ENCODE assay signal across 20 cellular contexts in genomic region chr7:77529279-77529678, GRCh38. TPM values are rescaled to one million over a fixed set of nuclear protein-coding genes. Genes with fewer than 3 reads are reported as not detected.
DNase-seq lines count a peak whose midpoint lies in the region; ATAC-seq, FAIRE-seq and TF ChIP-seq lines count a peak whose summit lies in the region.
"Had no signal": no experiment of that assay in that cellular context is flagged by ENCODE, and none has a peak within 500 bp of the region (broad histone marks: within the 10 kb centered on the region; RNA-seq: fewer than 3 reads in every experiment).

No MANE protein-coding gene starts in this region.

- no peaks in the 10 kb centered on the region for H3K27me3 ChIP-seq in foreskin keratinocyte
- H3K27me3 ChIP-seq: BLaER1 treated with 17β-estradiol and CSF1 and Interleukin-3, amounts not matched to agents 10 nM and 100 nM; MG63 had no signal

- H3K4me1 ChIP-seq in foreskin keratinocyte, result peaks cover 19% of the 10 kb centered on the region

- TF ChIP-seq CTCF in foreskin keratinocyte (conservative IDR thresholded peaks at IDR 0.05), result no peak

- FAIRE-seq in GM12891 (lab: Jason Lieb, UNC), result peak; percentile 76
- FAIRE-seq: A204.1, D721Med, GM12892, H1 had no signal

- peak; percentile 13 for DNase-seq in NCI-H1436 treated with DMSO at 0.1 percent for 48 hours (lab: John Stamatoyannopoulos, UW)
- DNase-seq in NCI-H1436 (lab: John Stamatoyannopoulos, UW), result no peak
- DNase-seq in GM12891 (ENCODE audit: insufficient read length, low spot score), result no peak
- DNase-seq in NCI-H69 (lab: John Stamatoyannopoulos, UW), result peak; percentile 69
- DNase-seq in foreskin keratinocyte, result no peak
- no peak for DNase-seq in mucosa of gallbladder (ENCODE audit: low spot score)
- no peak for DNase-seq in DMS153 treated with DMSO at 0.1 percent for 48 hours (lab: John Stamatoyannopoulos, UW; ENCODE audit: unreplicated experiment)
- DNase-seq: CD8-positive, alpha-beta memory T cell; GF-D8; MG63; NCI-H2171; NCI-H446; NCI-H774; SHP77 had no signal

- ATAC-seq in foreskin keratinocyte, result no peak
- ATAC-seq: SK-N-SH treated with all-trans-retinoic acid at 6 μM for 48 hours had no signal

- H3K27ac ChIP-seq in foreskin keratinocyte, result peak overlapping the region; percentile 83
- H3K27ac ChIP-seq: BLaER1 treated with 17β-estradiol and CSF1 and Interleukin-3, amounts not matched to agents 10 nM and 100 nM had no signal

- TF ChIP-seq POLR2A in GM12891 (IDR thresholded peaks at IDR 0.05; ENCODE audit: low read depth, low read length), result no peak

TF ChIP-seq in GM12891, 5 proteins besides CTCF, POLR2A, EP300 and RAD21:
- TF ChIP-seq PAX5 (IDR thresholded peaks at IDR 0.05; ENCODE audit: insufficient read depth, low read length, severe bottlenecking) (no peak), SPI1 (IDR thresholded peaks at IDR 0.05; ENCODE audit: low read depth, low read length) (no peak), TAF1 (IDR thresholded peaks at IDR 0.05; ENCODE audit: low read depth, low read length) (no peak), POU2F2 (IDR thresholded peaks at IDR 0.05; ENCODE audit: low read depth, low read length) (no peak), POLR2AphosphoS5 (IDR thresholded peaks at IDR 0.05; ENCODE audit: low read depth, low read length) (no peak)

RNA-seq across cellular contexts. Expression of gene PTPN12, which starts 7.8 kb away (rescaled TPM):
- 18.2 TPM for polyA plus RNA-seq in GM12891 (2012; ENCODE audit: low read depth, missing spikeins)
- total RNA-seq in foreskin keratinocyte (63.4 and 75.4 TPM in 2 replicates), mucosa of gallbladder (50.4 TPM)
- polyA plus RNA-seq in foreskin keratinocyte, result 26.4 and 28.2 TPM in 2 replicates

Comparison
In these comparisons a context has a peak if more than half of its experiments do, and no peak if none do; other contexts are left out.
1. DNase-seq: peak in NCI-H1436 treated with DMSO at 0.1 percent for 48 hours (single experiment) and NCI-H69 (single experiment); none in NCI-H1436 (single experiment), GM12891 (single experiment), foreskin keratinocyte (0 of 2), mucosa of gallbladder (single experiment) and DMS153 treated with DMSO at 0.1 percent for 48 hours (single experiment).